12 cellular contexts compared by ENCODE assay signal in genomic region chr3:15958692-15959433, GRCh38.
"Had no signal": no experiment of that assay in that cellular context is flagged by ENCODE, and none has a peak within 500 bp of the region (broad histone marks: within the 10 kb centered on the region; RNA-seq: fewer than 3 reads in every experiment).

No MANE protein-coding gene starts in this region.

- H3K4me1 ChIP-seq: pancreas, testis had no signal

- H3K4me3 ChIP-seq: neural progenitor cell, pancreas, testis had no signal

- H3K36me3 ChIP-seq: brain microvascular endothelial cell, neural progenitor cell, pancreas had no signal

- H3K9me3 ChIP-seq: pancreas, testis had no signal

- H3K27me3 ChIP-seq: brain microvascular endothelial cell, neural progenitor cell, pancreas, testis had no signal

- H3K9ac ChIP-seq: neural progenitor cell had no signal

- DNase-seq: activated CD4-positive, alpha-beta T cell treated with anti-CD3 and anti-CD28 coated beads for 48 hours; activated CD8-positive, alpha-beta memory T cell treated with anti-CD3 and anti-CD28 coated beads for 24 hours; activated naive CD4-positive, alpha-beta T cell treated with anti-CD3 and anti-CD28 coated beads for 36 hours; activated T-cell treated with anti-CD3 and anti-CD28 coated beads for 4 hours; brain microvascular endothelial cell; pancreas; stimulated activated CD4-positive, alpha-beta T cell treated with anti-CD3 and anti-CD28 coated beads, Interleukin-4, amount 100 ng/mL, for 4 hours; stimulated activated naive CD8-positive, alpha-beta T cell treated with anti-CD3 and anti-CD28 coated beads, Interleukin-15, amount 100 ng/mL, for 72 hours; T-helper 9 cell; testis had no signal

- ATAC-seq: activated T-helper 17 cell treated with anti-CD3 and anti-CD28 coated beads, Interleukin-2, amount 50 U/mL, for 72 hours; pancreas; stimulated activated naive CD8-positive, alpha-beta T cell treated with anti-CD3 and anti-CD28 coated beads, Interleukin-15, amount 100 ng/mL, for 72 hours had no signal

- H3K4me2 ChIP-seq: neural progenitor cell had no signal

- H3K27ac ChIP-seq: brain microvascular endothelial cell, neural progenitor cell, pancreas, testis had no signal

- H2AFZ ChIP-seq: neural progenitor cell had no signal
